15 cellular contexts compared by ENCODE assay signal in genomic region chr7:66359656-66360211, GRCh38.
A peak's percentile ranks its signal among the peaks of the same experiment; 100 is the strongest.
DNase-seq lines count a peak whose midpoint lies in the region; ATAC-seq, FAIRE-seq and TF ChIP-seq lines count a peak whose summit lies in the region.
"Had no signal": no experiment of that assay in that cellular context is flagged by ENCODE, and none has a peak within 500 bp of the region (broad histone marks: within the 10 kb centered on the region; RNA-seq: fewer than 3 reads in every experiment).

No MANE protein-coding gene starts in this region.

- H3K9me1 ChIP-seq in keratinocyte (ENCODE audit: control insufficient read depth, extremely low read depth, insufficient read depth, low read length), result no peaks in the 10 kb centered on the region

- H2AFZ ChIP-seq in mammary epithelial cell (ENCODE audit: low read depth, low read length) (no peak overlapping the region), keratinocyte (ENCODE audit: control insufficient read depth, low read length) (no peak overlapping the region)
- H2AFZ ChIP-seq: neural progenitor cell had no signal

- H3K4me3 ChIP-seq in mammary epithelial cell (replicated peaks in 1 of 3; ENCODE audit: insufficient read depth in 1 of 3, low read depth in 2 of 3, low read length in 3 of 3) (peak overlapping the region in 1 of 3 experiments; percentile 25), keratinocyte (ENCODE audit: control insufficient read depth in 2 of 3, extremely low read depth in 1 of 3, insufficient read depth in 2 of 3, low read depth in 1 of 3, low read length in 3 of 3) (peak overlapping the region; percentile 11 to 50 (median 45)), vagina (no peak overlapping the region)
- H3K4me3 ChIP-seq: neural progenitor cell had no signal

- H3K9me3 ChIP-seq in mammary epithelial cell (replicated peaks; ENCODE audit: insufficient read depth, low read length) (no peaks in the 10 kb centered on the region), keratinocyte (ENCODE audit: control insufficient read depth, low read depth, low read length) (no peaks in the 10 kb centered on the region), vagina (no peaks in the 10 kb centered on the region)

- POLR2A ChIA-PET in naive thymus-derived CD8-positive, alpha-beta T cell (lab: Charles Lee), result no interaction called here

- DNase-seq in Right ventricle myocardium superior (no peak), left cardiac atrium (no peak), mammary epithelial cell (peak; percentile 99), keratinocyte (ENCODE audit: low read depth, low spot score) (peak; percentile 81), vagina (ENCODE audit: extremely low spot score in 2 of 2) (no peak), NCI-H2227 treated with DMSO at 0.1 percent for 48 hours (lab: John Stamatoyannopoulos, UW) (no peak)
- DNase-seq in naive thymus-derived CD8-positive, alpha-beta T cell, result no peak
- DNase-seq: activated naive CD4-positive, alpha-beta T cell treated with anti-CD3 and anti-CD28 coated beads for 36 hours; H7; NCI-H1436 treated with DMSO at 0.1 percent for 48 hours; NK-92 treated with Interleukin-12 subunit alpha and Interleukin-12 subunit beta, amount 100 ng/mL, for 24 hours; stimulated activated naive CD8-positive, alpha-beta T cell treated with anti-CD3 and anti-CD28 coated beads, Interleukin-15, amount 100 ng/mL, for 72 hours had no signal

- ATAC-seq in Right ventricle myocardium superior (ENCODE audit: poor library complexity), result peak; percentile 36
- ATAC-seq in left cardiac atrium, result no peak
- ATAC-seq in naive thymus-derived CD8-positive, alpha-beta T cell, result no peak
- ATAC-seq in GM18907 (IDR thresholded peaks at IDR 0.05; ENCODE audit: unreplicated experiment), result no peak
- ATAC-seq: stimulated activated naive CD8-positive, alpha-beta T cell treated with anti-CD3 and anti-CD28 coated beads, Interleukin-15, amount 100 ng/mL, for 72 hours had no signal

- H3K4me1 ChIP-seq in mammary epithelial cell (ENCODE audit: insufficient read depth, low read length) (peaks cover 46% of the 10 kb centered on the region), keratinocyte (ENCODE audit: control insufficient read depth, extremely low read depth, insufficient read depth, low read length) (peaks cover 56% of the 10 kb centered on the region), vagina (peaks cover 20% of the 10 kb centered on the region)
- H3K4me1 ChIP-seq: neural progenitor cell had no signal

- dilution Hi-C loops in mammary epithelial cell (cut with HindIII; ENCODE audit: low sequenced_read_pairs), result no loop called here
- dilution Hi-C loops in keratinocyte (cut with MboI; ENCODE audit: extremely low pct_ligation_motif_present, low sequenced_read_pairs), result no loop called here

- 0% methylated on average over 11 of the region's 11 CpGs for WGBS in mammary epithelial cell (ENCODE audit: low coverage, missing lambda C conversion rate)

- no peaks in the 10 kb centered on the region for H3K27me3 Mint-ChIP-seq in naive thymus-derived CD8-positive, alpha-beta T cell
- H3K27me3 Mint-ChIP-seq: stimulated activated naive CD8-positive, alpha-beta T cell treated with anti-CD3 and anti-CD28 coated beads, Interleukin-15, amount 100 ng/mL, for 72 hours had no signal

- TF ChIP-seq CTCF in mammary epithelial cell (conservative IDR thresholded peaks at IDR 0.05 in 1 of 2, IDR thresholded peaks at IDR 0.05 in 1 of 2; ENCODE audit: extremely low read depth in 1 of 2, insufficient read depth in 1 of 2, low read depth in 1 of 2, low read length in 2 of 2) (peak in 1 of 2 donors; percentile 4), keratinocyte (optimal IDR thresholded peaks at IDR 0.05 in 1 of 3, IDR thresholded peaks at IDR 0.05 in 1 of 3, conservative IDR thresholded peaks at IDR 0.05 in 1 of 3; ENCODE audit: extremely low read depth in 1 of 3, insufficient read depth in 2 of 3, low read length in 3 of 3) (no peak), vagina (IDR thresholded peaks at IDR 0.05) (no peak)

- H3K79me2 ChIP-seq in mammary epithelial cell (ENCODE audit: insufficient read depth, low read length) (peaks cover 50% of the 10 kb centered on the region), keratinocyte (ENCODE audit: control insufficient read depth, insufficient read depth, low read length) (peaks cover 35% of the 10 kb centered on the region)

- H3K4me2 ChIP-seq in mammary epithelial cell (ENCODE audit: insufficient read depth, low read depth, low read length) (peak overlapping the region; percentile 83), keratinocyte (ENCODE audit: control insufficient read depth, extremely low read depth, insufficient read depth, low read depth, low read length) (peak overlapping the region; percentile 84)
- H3K4me2 ChIP-seq: neural progenitor cell had no signal

- H3K27ac ChIP-seq in mammary epithelial cell (ENCODE audit: insufficient read depth, low read depth, low read length), result peak overlapping the region; percentile 85
- H3K27ac ChIP-seq in keratinocyte (ENCODE audit: control insufficient read depth, insufficient read depth, low read length), result peak overlapping the region; percentile 90
- H3K27ac ChIP-seq in vagina, result peak overlapping the region; percentile 57
- H3K27ac ChIP-seq: neural progenitor cell had no signal

- H4K20me1 ChIP-seq in mammary epithelial cell (ENCODE audit: insufficient read depth, low read length), result no peaks in the 10 kb centered on the region
- no peaks in the 10 kb centered on the region for H4K20me1 ChIP-seq in keratinocyte (ENCODE audit: control insufficient read depth, extremely low read depth, insufficient read depth, low read length)

- H3K36me3 ChIP-seq in mammary epithelial cell (ENCODE audit: insufficient read depth, low read length) (peaks cover 7% of the 10 kb centered on the region), keratinocyte (ENCODE audit: control insufficient read depth in 2 of 2, extremely low read depth in 1 of 2, insufficient read depth in 2 of 2, low read length in 2 of 2) (no peaks in the 10 kb centered on the region), vagina (no peaks in the 10 kb centered on the region)
- H3K36me3 ChIP-seq: neural progenitor cell had no signal

- TF ChIP-seq POLR2A in vagina (IDR thresholded peaks at IDR 0.05), result no peak

- no peak overlapping the region for H3K4me3 Mint-ChIP-seq in naive thymus-derived CD8-positive, alpha-beta T cell
- H3K4me3 Mint-ChIP-seq: activated naive CD4-positive, alpha-beta T cell treated with anti-CD3 and anti-CD28 coated beads for 36 hours; neural progenitor cell; stimulated activated naive CD8-positive, alpha-beta T cell treated with anti-CD3 and anti-CD28 coated beads, Interleukin-15, amount 100 ng/mL, for 72 hours had no signal

- CTCF ChIA-PET in mammary epithelial cell (lab: Charles Lee; ENCODE audit: low non-redundant PET), result no interaction called here

- H3K36me3 Mint-ChIP-seq in naive thymus-derived CD8-positive, alpha-beta T cell, result peaks cover 0 to 10% (median 10%) of the 10 kb centered on the region in 3 donors

- H3K27me3 ChIP-seq in mammary epithelial cell (ENCODE audit: insufficient read depth, low read length) (no peaks in the 10 kb centered on the region), keratinocyte (ENCODE audit: control insufficient read depth, extremely low read depth, insufficient read depth, low read length) (no peaks in the 10 kb centered on the region), vagina (no peaks in the 10 kb centered on the region)
- H3K27me3 ChIP-seq: neural progenitor cell had no signal

- intact Hi-C loops in Right ventricle myocardium superior (cut with DNase I) (no loop called here), left cardiac atrium (cut with DNase I) (no loop called here), mammary epithelial cell (cut with micrococcal nuclease) (loop anchor here (1.0 to 10.0 kb wide), 3 partner anchors 133 to 325 kb away; no protein-coding TSS in a partner anchor), vagina (cut with DNase I) (no loop called here)

- no peaks in the 10 kb centered on the region for H3K4me1 Mint-ChIP-seq in naive thymus-derived CD8-positive, alpha-beta T cell

- no TSS peak for BruUV-seq in mammary epithelial cell (replicated peaks; lab: Mats Ljungman, UMichigan)

- H3K9ac ChIP-seq in mammary epithelial cell (ENCODE audit: insufficient read depth, low read length), result peak overlapping the region; percentile 76
- H3K9ac ChIP-seq in keratinocyte (ENCODE audit: control insufficient read depth, extremely low read depth, insufficient read depth, low read length), result peak overlapping the region; percentile 70
- H3K9ac ChIP-seq: neural progenitor cell had no signal

- no peaks in the 10 kb centered on the region for H3K9me3 Mint-ChIP-seq in naive thymus-derived CD8-positive, alpha-beta T cell
- H3K9me3 Mint-ChIP-seq: activated naive CD4-positive, alpha-beta T cell treated with anti-CD3 and anti-CD28 coated beads for 36 hours; neural progenitor cell; stimulated activated naive CD8-positive, alpha-beta T cell treated with anti-CD3 and anti-CD28 coated beads, Interleukin-15, amount 100 ng/mL, for 72 hours had no signal

- H3K27ac Mint-ChIP-seq in naive thymus-derived CD8-positive, alpha-beta T cell, result peak overlapping the region in 1 of 10 donors; percentile 28
- H3K27ac Mint-ChIP-seq: activated naive CD4-positive, alpha-beta T cell treated with anti-CD3 and anti-CD28 coated beads for 36 hours; neural progenitor cell; stimulated activated naive CD8-positive, alpha-beta T cell treated with anti-CD3 and anti-CD28 coated beads, Interleukin-15, amount 100 ng/mL, for 72 hours had no signal

- in situ Hi-C loops in mammary epithelial cell (cut with MboI; ENCODE audit: low sequenced_read_pairs in 2 of 2), result no loop called here

- peak; percentile 78 for FAIRE-seq in keratinocyte (lab: Jason Lieb, UNC)
- FAIRE-seq: A204.1 had no signal

Comparison
In these comparisons a context has a peak if more than half of its experiments do, and no peak if none do; other contexts are left out.
1. DNase-seq: peak in mammary epithelial cell (single experiment) and keratinocyte (single experiment); none in Right ventricle myocardium superior (single experiment), left cardiac atrium (single experiment), vagina (0 of 2), NCI-H2227 treated with DMSO at 0.1 percent for 48 hours (single experiment) and naive thymus-derived CD8-positive, alpha-beta T cell (0 of 10).
2. H3K4me3 ChIP-seq: peak in keratinocyte (3 of 3); none in vagina (0 of 2).
3. Peak in every context shown above with its lines, with median percentiles within 50 percentile points of each other: H3K27ac ChIP-seq.